Comparison of ENCODE assay signal across 24 cellular contexts in genomic region chr15:61379005-61379404, GRCh38.
DNase-seq lines count a peak whose midpoint lies in the region; ATAC-seq, FAIRE-seq and TF ChIP-seq lines count a peak whose summit lies in the region.
"Had no signal": no experiment of that assay in that cellular context is flagged by ENCODE, and none has a peak within 500 bp of the region (broad histone marks: within the 10 kb centered on the region; RNA-seq: fewer than 3 reads in every experiment).

No MANE protein-coding gene starts in this region.

- no peak for ATAC-seq in HepG2
- ATAC-seq in left lobe of liver, result peak; percentile 69
- ATAC-seq in HG03354 (IDR thresholded peaks at IDR 0.05; ENCODE audit: poor library complexity, severe bottlenecking, unreplicated experiment), result no peak
- no peak for ATAC-seq in Right ventricle myocardium inferior

- peak overlapping the region; percentile 10 to 46 for H3K27ac ChIP-seq in liver (ENCODE audit: low read depth in 1 of 2, low read length in 2 of 2)
- no peak overlapping the region for H3K27ac ChIP-seq in HepG2 (ENCODE audit: extremely low read length, insufficient read depth, low read length)
- H3K27ac ChIP-seq in WERI-Rb-1, result peak overlapping the region; percentile 86; the same call in 1 of the 2 replicates
- H3K27ac ChIP-seq: 22Rv1, BLaER1 had no signal

- POLR2A ChIA-PET in HepG2 (lab: Yijun Ruan, JAX), result no interaction called here

- no peak overlapping the region for H3K4me3 ChIP-seq in liver (ENCODE audit: low read depth in 1 of 3, low read length in 3 of 3)
- H3K4me3 ChIP-seq in HepG2 (replicated peaks in 1 of 3; ENCODE audit: insufficient read depth in 1 of 3, low read depth in 2 of 3, low read length in 3 of 3), result no peak overlapping the region
- H3K4me3 ChIP-seq in WERI-Rb-1 (ENCODE audit: low read depth, low read length), result no peak overlapping the region
- H3K4me3 ChIP-seq: BLaER1 had no signal

- H3K27me3 ChIP-seq in liver (ENCODE audit: control insufficient read depth in 4 of 4, insufficient read depth in 4 of 4, low read length in 3 of 4), result no peaks in the 10 kb centered on the region
- no peaks in the 10 kb centered on the region for H3K27me3 ChIP-seq in HepG2 (ENCODE audit: control insufficient read depth in 1 of 2, insufficient read depth in 2 of 2, low read length in 2 of 2)
- H3K27me3 ChIP-seq in WERI-Rb-1 (ENCODE audit: insufficient read depth, low read depth, severe bottlenecking), result no peaks in the 10 kb centered on the region
- H3K27me3 ChIP-seq: BE2C, BLaER1 had no signal

- CTCF ChIA-PET in HepG2 (lab: Yijun Ruan, JAX; ENCODE audit: low intra/inter-chr PET ratio, low total read pairs), result no interaction called here

- WGBS in liver, result 79% methylated on average over 1 of the region's 1 CpG
- 25% methylated on average over 1 of the region's 1 CpG for WGBS in HepG2 (ENCODE audit: low lambda C conversion rate)

- TF ChIP-seq CTCF in liver (IDR thresholded peaks at IDR 0.05; ENCODE audit: low read depth, low read length, missing input control) (no peak), HepG2 (CRISPR knock-in tag; IDR thresholded peaks at IDR 0.05) (no peak), WERI-Rb-1 (IDR thresholded peaks at IDR 0.05; ENCODE audit: low read depth, low read length) (no peak)

- FAIRE-seq in HepG2 (lab: Jason Lieb, UNC), result no peak
- peak; percentile 17 for FAIRE-seq in urothelium cell line (lab: Jason Lieb, UNC)
- FAIRE-seq: A204.1, G401.6, GM12891, GM19239 had no signal

- H2AFZ ChIP-seq in HepG2 (ENCODE audit: low read length), result no peak overlapping the region

- TF ChIP-seq RAD21 in liver (IDR thresholded peaks at IDR 0.05) (peak in 1 of 2 donors; percentile 28), HepG2 (CRISPR knock-in tag; IDR thresholded peaks at IDR 0.05) (no peak)

- peaks cover 8 to 35% (median 14%) of the 10 kb centered on the region in 4 donors for H3K4me1 ChIP-seq in liver (ENCODE audit: control insufficient read depth in 4 of 4, insufficient read depth in 4 of 4, low read length in 3 of 4)
- no peaks in the 10 kb centered on the region for H3K4me1 ChIP-seq in HepG2 (ENCODE audit: insufficient read depth, low read length)
- H3K4me1 ChIP-seq: BE2C, BLaER1, Caco-2 had no signal

- H3K4me2 ChIP-seq in HepG2 (ENCODE audit: low read depth, low read length), result no peak overlapping the region
- H3K4me2 ChIP-seq: BLaER1 had no signal

- TF ChIP-seq POLR2A in HepG2 (IDR thresholded peaks at IDR 0.05; ENCODE audit: insufficient read depth in 1 of 2, low read depth in 2 of 2, low read length in 2 of 2), result no peak

- no peaks in the 10 kb centered on the region for H3K79me2 ChIP-seq in HepG2 (ENCODE audit: insufficient read depth, low read length)

- TF ChIP-seq EP300 in HepG2 (IDR thresholded peaks at IDR 0.05; ENCODE audit: low read depth in 2 of 2, low read length in 2 of 2) (no peak), HepG2 (CRISPR knock-in tag; IDR thresholded peaks at IDR 0.05; ENCODE audit: borderline replicate concordance) (no peak)

- DNase-seq in HepG2 (ENCODE audit: low spot score), result no peak
- no peak for DNase-seq in WERI-Rb-1
- no peak for DNase-seq in left lobe of liver (ENCODE audit: low spot score)
- DNase-seq in urothelium cell line (ENCODE audit: low spot score), result no peak
- no peak for DNase-seq in NCI-H2171 treated with DMSO at 0.1 percent for 48 hours (lab: John Stamatoyannopoulos, UW)
- DNase-seq in Right ventricle myocardium inferior (ENCODE audit: missing footprints), result no peak
- DNase-seq: ACHN; BE2C; C1 segment of cervical spinal cord; Caco-2; Calu3; CD4-positive, alpha-beta memory T cell; CD4-positive, CD25-positive, alpha-beta regulatory T cell; CD8-positive, alpha-beta memory T cell; DMS79 treated with DMSO at 0.1 percent for 48 hours; GF-D8 had no signal

- intact Hi-C loops in HepG2 (cut with micrococcal nuclease; ENCODE audit: unreplicated experiment) (no loop called here), Right ventricle myocardium inferior (cut with DNase I) (no loop called here)

- H3K36me3 ChIP-seq in liver (ENCODE audit: control insufficient read depth in 4 of 4, insufficient read depth in 3 of 4, low read depth in 1 of 4, low read length in 3 of 4) (no peaks in the 10 kb centered on the region), HepG2 (replicated peaks in 1 of 2; ENCODE audit: control insufficient read depth in 1 of 2, insufficient read depth in 2 of 2, low read length in 2 of 2) (no peaks in the 10 kb centered on the region), WERI-Rb-1 (no peaks in the 10 kb centered on the region)
- H3K36me3 ChIP-seq: BE2C, BLaER1 had no signal

- no peaks in the 10 kb centered on the region for H4K20me1 ChIP-seq in HepG2 (ENCODE audit: insufficient read depth, low read length)
- H4K20me1 ChIP-seq: BLaER1 had no signal

- H3K9ac ChIP-seq in liver (ENCODE audit: low read depth in 1 of 2, low read length in 2 of 2) (no peak overlapping the region), HepG2 (ENCODE audit: insufficient read depth, low read depth, low read length) (no peak overlapping the region)
- H3K9ac ChIP-seq: BLaER1 had no signal

- H3K9me3 ChIP-seq in liver (ENCODE audit: control insufficient read depth in 4 of 4, low read length in 3 of 4) (no peaks in the 10 kb centered on the region), HepG2 (ENCODE audit: low read length) (no peaks in the 10 kb centered on the region), WERI-Rb-1 (ENCODE audit: severe bottlenecking) (no peaks in the 10 kb centered on the region)
- H3K9me3 ChIP-seq: BE2C, BLaER1, Caco-2 had no signal

- BruUV-seq in HepG2 (replicated peaks; lab: Mats Ljungman, UMichigan), result no TSS peak

- in situ Hi-C loops in HepG2 (cut with HindIII; ENCODE audit: extremely low pct_ligation_motif_present, low pct_unique_long_range_greater_than_20kb), result no loop called here

TF ChIP-seq in liver, 16 proteins besides CTCF, POLR2A, EP300 and RAD21 (continues in another document):
- TF ChIP-seq SP1 (IDR thresholded peaks at IDR 0.05) (no peak), HNF4G (IDR thresholded peaks at IDR 0.05) (no peak), NR2F2 (IDR thresholded peaks at IDR 0.05) (no peak), EGR1 (IDR thresholded peaks at IDR 0.05; ENCODE audit: low read depth in 2 of 2) (no peak), ZBTB33 (IDR thresholded peaks at IDR 0.05) (no peak), JUND (IDR thresholded peaks at IDR 0.05) (no peak)

TF ChIP-seq in HepG2, 621 proteins besides CTCF, POLR2A, EP300 and RAD21:
- TF ChIP-seq ERF (CRISPR knock-in tag; IDR thresholded peaks at IDR 0.05), result no peak
- no peak for TF ChIP-seq RARG (CRISPR knock-in tag; IDR thresholded peaks at IDR 0.05; ENCODE audit: low read depth)
- no peak for TF ChIP-seq POLR2AphosphoS5 (IDR thresholded peaks at IDR 0.05; ENCODE audit: low read depth, low read length)
- no peak for TF ChIP-seq AGO1 (IDR thresholded peaks at IDR 0.05; ENCODE audit: low read depth, low read length, poor library complexity, severe bottlenecking)
- no peak for TF ChIP-seq REXO4 (CRISPR knock-in tag; IDR thresholded peaks at IDR 0.05; ENCODE audit: borderline replicate concordance)
- no peak for TF ChIP-seq CBFB (CRISPR knock-in tag; IDR thresholded peaks at IDR 0.05)
- no peak for TF ChIP-seq ZBTB20 (CRISPR knock-in tag; IDR thresholded peaks at IDR 0.05; ENCODE audit: borderline replicate concordance, low read depth)
- TF ChIP-seq SOX13 (IDR thresholded peaks at IDR 0.05), result no peak
- no peak for TF ChIP-seq SOX13 (CRISPR knock-in tag; conservative IDR thresholded peaks at IDR 0.05 in 1 of 2, IDR thresholded peaks at IDR 0.05 in 1 of 2)
- no peak for TF ChIP-seq MTA3 (CRISPR knock-in tag; IDR thresholded peaks at IDR 0.05)
- TF ChIP-seq NRL (CRISPR knock-in tag; IDR thresholded peaks at IDR 0.05; ENCODE audit: borderline replicate concordance), result no peak
- no peak for TF ChIP-seq FOXO1 (CRISPR knock-in tag; IDR thresholded peaks at IDR 0.05)
- TF ChIP-seq ZNF530 (CRISPR knock-in tag; IDR thresholded peaks at IDR 0.05; ENCODE audit: low read depth), result no peak
- TF ChIP-seq BCLAF1 (IDR thresholded peaks at IDR 0.05), result no peak
- no peak for TF ChIP-seq KDM5B (CRISPR knock-in tag; IDR thresholded peaks at IDR 0.05; ENCODE audit: borderline replicate concordance)
- TF ChIP-seq RFX1 (IDR thresholded peaks at IDR 0.05), result no peak
- TF ChIP-seq ZNF576 (CRISPR knock-in tag; IDR thresholded peaks at IDR 0.05), result no peak
- no peak for TF ChIP-seq CCAR2 (optimal IDR thresholded peaks at IDR 0.05; ENCODE audit: low read depth, low read length)
- no peak for TF ChIP-seq ATF1 (CRISPR knock-in tag; IDR thresholded peaks at IDR 0.05)
- TF ChIP-seq NFYB (CRISPR knock-in tag; IDR thresholded peaks at IDR 0.05), result no peak
